In the genomic region with DNA sequence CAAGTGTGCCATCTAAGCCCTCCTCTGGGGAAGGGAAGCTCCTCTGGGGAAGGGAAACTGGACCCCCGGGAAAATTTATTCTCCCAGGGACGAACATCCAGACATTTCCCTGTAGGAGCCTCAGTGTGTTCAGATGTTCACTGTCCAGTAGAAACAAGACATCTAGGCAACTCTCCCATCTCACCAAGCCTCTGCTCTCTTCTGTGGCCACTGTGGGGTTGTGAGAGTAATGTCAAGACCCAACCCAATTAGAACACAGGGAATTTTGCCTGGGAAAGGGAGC, we compare ENCODE assay signal across 20 cellular contexts. TPM values are rescaled to one million over a fixed set of nuclear protein-coding genes. Genes with fewer than 3 reads are reported as not detected.
"Had no signal": no experiment of that assay in that cellular context is flagged by ENCODE, and none has a peak within 500 bp of the region (broad histone marks: within the 10 kb centered on the region; RNA-seq: fewer than 3 reads in every experiment).

No MANE protein-coding gene starts in this region.

- H3K27ac ChIP-seq: body of pancreas, cardiac muscle cell, foreskin keratinocyte, hepatocyte, left lung, right lobe of liver had no signal

- H3K27me3 ChIP-seq: cardiac muscle cell, hepatocyte, right lobe of liver had no signal

- ATAC-seq: activated CD4-positive, alpha-beta T cell treated with anti-CD3 and anti-CD28 coated beads for 36 hours; body of pancreas; foreskin keratinocyte; left lung; right lobe of liver; stimulated activated naive B cell treated with anti-CD40 and anti-IgM and Interleukin-4, amounts not matched to agents 10 μg/mL and 1 μg/mL and 100 μg/mL, for 72 hours had no signal

- H3K9me3 ChIP-seq: body of pancreas, left lung, right lobe of liver had no signal

- H3K4me1 ChIP-seq: foreskin keratinocyte had no signal

- H3K4me3 ChIP-seq: body of pancreas, cardiac muscle cell, hepatocyte, left lung, right lobe of liver, smooth muscle cell had no signal

- DNase-seq: activated B cell treated with CpG ODN at 0.5 μM for 24 hours; activated CD4-positive, alpha-beta T cell treated with anti-CD3 and anti-CD28 coated beads for 36 hours; activated CD4-positive, alpha-beta T cell treated with anti-CD3 and anti-CD28 coated beads, Interleukin-2, amount 50 U/mL, for 48 hours; activated naive CD4-positive, alpha-beta T cell treated with anti-CD3 and anti-CD28 coated beads, Interleukin-2, amount 10 ng/mL, durations not matched to agents 7 days and 5 days; amygdala; body of pancreas; effector CD4-positive, alpha-beta T cell; foreskin keratinocyte; immature natural killer cell; left lung; mammary epithelial cell; nephron progenitor cell; stimulated activated CD4-positive, alpha-beta T cell treated with anti-CD3 and anti-CD28 coated beads, Interleukin-15, amount 100 ng/mL, for 24 hours; stimulated activated naive B cell treated with anti-CD40 and anti-IgM and Interleukin-4, amounts not matched to agents 10 μg/mL and 1 μg/mL and 100 μg/mL, for 72 hours; T1000 had no signal

- H3K36me3 ChIP-seq: cardiac muscle cell, left lung, right lobe of liver had no signal

RNA-seq across cellular contexts. Expression of gene PTGIS, which starts 3.6 kb away (rescaled TPM):
- total RNA-seq: activated B cell treated with CpG ODN at 0.5 μM for 24 hours, epithelial cell of proximal tubule, foreskin keratinocyte had no signal
